In the genomic region with DNA sequence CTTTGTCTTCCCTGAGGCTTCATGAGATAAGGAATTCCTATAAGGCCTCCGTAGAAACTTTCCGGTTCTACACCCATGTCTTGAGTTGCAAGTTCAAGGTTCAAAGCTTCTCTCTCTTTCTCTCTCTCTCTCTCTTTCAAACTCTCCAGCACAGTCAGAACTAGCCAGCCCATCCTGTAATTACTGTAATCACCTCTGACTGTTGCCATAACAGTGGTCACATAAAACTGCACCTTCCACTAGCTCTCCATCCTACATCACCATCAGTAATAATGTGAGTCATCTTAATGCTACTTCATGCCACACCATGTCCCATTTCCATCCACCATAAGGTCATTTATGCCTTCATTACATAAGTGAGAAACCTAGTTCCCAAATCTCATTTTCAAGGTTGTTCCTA, we compare ENCODE assay signal across 22 cellular contexts.
DNase-seq lines count a peak whose midpoint lies in the region; ATAC-seq, FAIRE-seq and TF ChIP-seq lines count a peak whose summit lies in the region.
"Had no signal": no experiment of that assay in that cellular context is flagged by ENCODE, and none has a peak within 500 bp of the region (broad histone marks: within the 10 kb centered on the region; RNA-seq: fewer than 3 reads in every experiment).

No MANE protein-coding gene starts in this region.

- DNase-seq in NCI-H1417 (lab: John Stamatoyannopoulos, UW) = peak in 2 of 3 experiments; percentile 19 to 60
- no peak for DNase-seq in NCI-H1417 treated with DMSO at 0.1 percent for 48 hours (lab: John Stamatoyannopoulos, UW)
- DNase-seq in NCI-H2227 (lab: John Stamatoyannopoulos, UW; ENCODE audit: unreplicated experiment) = peak; percentile 50
- DNase-seq in K562 (ENCODE audit: extremely low read depth in 1 of 4, low spot score in 3 of 4) = no peak
- DNase-seq in head of caudate nucleus = no peak
- DNase-seq in KBM-7 = no peak
- DNase-seq in SIG-M5 (lab: John Stamatoyannopoulos, UW) = no peak
- DNase-seq: Caco-2; CD4-positive, alpha-beta memory T cell; DND-41; GDM1; NCI-H1105; NCI-H1694 treated with DMSO at 0.1 percent for 48 hours; NCI-H510A treated with DMSO at 0.1 percent for 48 hours; NCI-H82; OCI-M1 had no signal

- TF ChIP-seq CTCF in K562 (IDR thresholded peaks at IDR 0.05 in 2 of 3, conservative IDR thresholded peaks at IDR 0.05 in 1 of 3; ENCODE audit: insufficient read depth in 2 of 3, low read depth in 1 of 3, low read length in 3 of 3) = no peak
- no peak for TF ChIP-seq CTCF in neural cell (IDR thresholded peaks at IDR 0.05; ENCODE audit: poor library complexity, severe bottlenecking)

- in situ Hi-C loops in K562 (cut with MboI) = no loop called here
- in situ Hi-C loops in KBM-7 (cut with MboI; ENCODE audit: low pct_unique_long_range_greater_than_20kb, low sequenced_read_pairs) = no loop called here

- H3K36me3 ChIP-seq in K562 (ENCODE audit: control insufficient read depth, insufficient read depth, low read length) (no peaks in the 10 kb centered on the region), neural cell (ENCODE audit: insufficient read depth, low read length) (no peaks in the 10 kb centered on the region)
- H3K36me3 ChIP-seq: BLaER1 treated with 17β-estradiol and CSF1 and Interleukin-3, amounts not matched to agents 10 nM and 100 nM had no signal

- H3K4me3 ChIP-seq in K562 = no peak overlapping the region
- no peak overlapping the region for H3K4me3 ChIP-seq in neural cell (ENCODE audit: low read length)
- H3K4me3 ChIP-seq: BLaER1 treated with 17β-estradiol and CSF1 and Interleukin-3, amounts not matched to agents 10 nM and 100 nM had no signal

- H3K27me3 ChIP-seq in K562 (ENCODE audit: control insufficient read depth in 2 of 2, insufficient read depth in 2 of 2, low read length in 2 of 2) = peaks cover 10 to 19% of the 10 kb centered on the region in 2 experiments
- H3K27me3 ChIP-seq in neural cell (ENCODE audit: insufficient read depth, low read depth, low read length) = no peaks in the 10 kb centered on the region
- H3K27me3 ChIP-seq: BLaER1 treated with 17β-estradiol and CSF1 and Interleukin-3, amounts not matched to agents 10 nM and 100 nM had no signal

- intact Hi-C loops in K562 (cut with micrococcal nuclease) = no loop called here
- intact Hi-C loops in head of caudate nucleus (cut with DNase I) = no loop called here

- POLR2A ChIA-PET in K562 (lab: Yijun Ruan, JAX) = interaction anchor here (0.7 to 1.4 kb wide), 3 partner anchors 12 to 215 kb away, joined by 3 to 4 read pairs (median 3); no protein-coding TSS in a partner anchor

- CTCF ChIA-PET in K562 (lab: Yijun Ruan, JAX; ENCODE audit: low intra/inter-chr PET ratio) = interaction anchor here (0.7 kb wide), 1 partner anchor 1220 kb away, joined by 3 read pairs; no protein-coding TSS in a partner anchor

- no peak for ATAC-seq in K562
- ATAC-seq: Right ventricle myocardium inferior had no signal

- no peaks in the 10 kb centered on the region for H3K9me3 ChIP-seq in K562 (replicated peaks; ENCODE audit: control insufficient read depth, insufficient read depth, low read depth, low read length)
- no peaks in the 10 kb centered on the region for H3K9me3 ChIP-seq in neural cell (ENCODE audit: low read length)
- H3K9me3 ChIP-seq: Caco-2 had no signal

- WGBS in K562 (ENCODE audit: insufficient coverage, low coverage, missing lambda C conversion rate) = 0% methylated on average over 2 of the region's 2 CpGs

- no TSS peak for BruUV-seq in K562 (replicated peaks; lab: Mats Ljungman, UMichigan)

- no peaks in the 10 kb centered on the region for H3K9me1 ChIP-seq in K562 (ENCODE audit: control insufficient read depth, insufficient read depth, low read length)

- H4K20me1 ChIP-seq in K562 (replicated peaks; ENCODE audit: control insufficient read depth, insufficient read depth, low read length) (no peaks in the 10 kb centered on the region), neural cell (ENCODE audit: insufficient read depth) (no peaks in the 10 kb centered on the region)
- H4K20me1 ChIP-seq: BLaER1 treated with 17β-estradiol and CSF1 and Interleukin-3, amounts not matched to agents 10 nM and 100 nM had no signal

- TF ChIP-seq EP300 in K562 (IDR thresholded peaks at IDR 0.05; ENCODE audit: low read length) (no peak), neural cell (conservative IDR thresholded peaks at IDR 0.05; ENCODE audit: poor library complexity, severe bottlenecking) (no peak)

- no peaks in the 10 kb centered on the region for H3F3A ChIP-seq in neural cell (ENCODE audit: insufficient read depth, low read length, poor library complexity, severe bottlenecking)

- no peaks in the 10 kb centered on the region for H3K79me2 ChIP-seq in K562 (ENCODE audit: control insufficient read depth, insufficient read depth, low read length)
- no peaks in the 10 kb centered on the region for H3K79me2 ChIP-seq in neural cell (replicated peaks; ENCODE audit: insufficient read depth, low read length)

- no peak overlapping the region for H3K9ac ChIP-seq in K562 (ENCODE audit: insufficient read depth in 1 of 2, low read depth in 2 of 2, low read length in 2 of 2)
- no peak overlapping the region for H3K9ac ChIP-seq in neural cell (ENCODE audit: low read length)
- H3K9ac ChIP-seq: BLaER1 treated with 17β-estradiol and CSF1 and Interleukin-3, amounts not matched to agents 10 nM and 100 nM had no signal

- no peak overlapping the region for H3K27ac ChIP-seq in K562 (ENCODE audit: extremely low read depth, low read depth, low read length)
- H3K27ac ChIP-seq in neural cell (ENCODE audit: low read length) = no peak overlapping the region
- H3K27ac ChIP-seq: 22Rv1; BLaER1 treated with 17β-estradiol and CSF1 and Interleukin-3, amounts not matched to agents 10 nM and 100 nM had no signal

- H2AFZ ChIP-seq in K562 (ENCODE audit: low read depth, low read length) (no peak overlapping the region), neural cell (ENCODE audit: low read depth, low read length) (no peak overlapping the region)

- TF ChIP-seq POLR2A in K562 (conservative IDR thresholded peaks at IDR 0.05) = no peak

- no peaks in the 10 kb centered on the region for H3K4me1 ChIP-seq in K562 (replicated peaks in 1 of 2; ENCODE audit: control insufficient read depth in 2 of 2, insufficient read depth in 2 of 2, low read length in 2 of 2)

- FAIRE-seq in K562 (lab: Jason Lieb, UNC) = no peak
- FAIRE-seq: GM19239, H54 had no signal

- H3K4me2 ChIP-seq in K562 (ENCODE audit: insufficient read depth, low read length) = no peak overlapping the region
- no peak overlapping the region for H3K4me2 ChIP-seq in neural cell (ENCODE audit: low read length)
- H3K4me2 ChIP-seq: BLaER1 treated with 17β-estradiol and CSF1 and Interleukin-3, amounts not matched to agents 10 nM and 100 nM had no signal

- TF ChIP-seq RAD21 in K562 (CRISPR knock-in tag; conservative IDR thresholded peaks at IDR 0.05 in 1 of 2, IDR thresholded peaks at IDR 0.05 in 1 of 2) (no peak), neural cell (conservative IDR thresholded peaks at IDR 0.05) (no peak)

- no peaks in the 10 kb centered on the region for H3K9me2 ChIP-seq in neural cell (ENCODE audit: insufficient read depth, low read length)

TF ChIP-seq in K562, 482 proteins besides CTCF, POLR2A, EP300 and RAD21 (continues in another document):
- no peak for TF ChIP-seq PHB (CRISPR knock-in tag; IDR thresholded peaks at IDR 0.05)
- no peak for TF ChIP-seq OTX1 (CRISPR knock-in tag; IDR thresholded peaks at IDR 0.05)
- no peak for TF ChIP-seq NR2C2 (CRISPR knock-in tag; IDR thresholded peaks at IDR 0.05)
- TF ChIP-seq NR2C2 (tag; IDR thresholded peaks at IDR 0.05) = peak; percentile 68; the same call in 1 of the 2 replicates
- TF ChIP-seq, protein P1, sequence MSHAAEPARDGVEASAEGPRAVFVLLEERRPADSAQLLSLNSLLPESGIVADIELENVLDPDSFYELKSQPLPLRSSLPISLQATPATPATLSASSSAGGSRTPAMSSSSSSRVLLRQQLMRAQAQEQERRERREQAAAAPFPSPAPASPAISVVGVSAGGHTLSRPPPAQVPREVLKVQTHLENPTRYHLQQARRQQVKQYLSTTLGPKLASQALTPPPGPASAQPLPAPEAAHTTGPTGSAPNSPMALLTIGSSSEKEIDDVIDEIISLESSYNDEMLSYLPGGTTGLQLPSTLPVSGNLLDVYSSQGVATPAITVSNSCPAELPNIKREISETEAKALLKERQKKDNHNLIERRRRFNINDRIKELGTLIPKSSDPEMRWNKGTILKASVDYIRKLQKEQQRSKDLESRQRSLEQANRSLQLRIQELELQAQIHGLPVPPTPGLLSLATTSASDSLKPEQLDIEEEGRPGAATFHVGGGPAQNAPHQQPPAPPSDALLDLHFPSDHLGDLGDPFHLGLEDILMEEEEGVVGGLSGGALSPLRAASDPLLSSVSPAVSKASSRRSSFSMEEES (CRISPR knock-in tag; IDR thresholded peaks at IDR 0.05) = no peak
- TF ChIP-seq ZNF408 (CRISPR knock-in tag; IDR thresholded peaks at IDR 0.05; ENCODE audit: low read depth) = no peak
- no peak for TF ChIP-seq PRPF4 (IDR thresholded peaks at IDR 0.05; ENCODE audit: insufficient read depth, low read depth, low read length, poor library complexity, severe bottlenecking)
- TF ChIP-seq RCOR1 (IDR thresholded peaks at IDR 0.05; ENCODE audit: borderline replicate concordance in 1 of 2, low read depth in 2 of 2, low read length in 2 of 2) = no peak

TF ChIP-seq in neural cell, 6 proteins besides CTCF, POLR2A, EP300 and RAD21:
- TF ChIP-seq POLR2AphosphoS5 (IDR thresholded peaks at IDR 0.05) (peak; percentile 52), SMC3 (conservative IDR thresholded peaks at IDR 0.05; ENCODE audit: poor library complexity) (no peak)

Comparison
In these comparisons a context has a peak if more than half of its experiments do, and no peak if none do; other contexts are left out.
1. DNase-seq: peak in NCI-H1417 (2 of 3) and NCI-H2227 (single experiment); none in NCI-H1417 treated with DMSO at 0.1 percent for 48 hours (single experiment), K562 (0 of 4), head of caudate nucleus (0 of 42), KBM-7 (single experiment) and SIG-M5 (single experiment).